ENCODE assay signal across 8 cellular contexts in genomic region chr3:171614318-171614967, GRCh38.
DNase-seq lines count a peak whose midpoint lies in the region; ATAC-seq and TF ChIP-seq lines count a peak whose summit lies in the region.

No MANE protein-coding gene starts in this region.

- no peak overlapping the region for H3K18ac ChIP-seq in mesendoderm (ENCODE audit: low read length)

- H3K4me1 ChIP-seq in mesendoderm (ENCODE audit: control insufficient read depth, low read depth, low read length): no peaks in the 10 kb centered on the region

- peak; percentile 75 for DNase-seq in D341Med (ENCODE audit: low spot score)
- no peak for DNase-seq in HFF-Myc (ENCODE audit: extremely low read depth, low read depth)
- DNase-seq in cardiac fibroblast (ENCODE audit: low read depth in 2 of 2): peak; percentile 24 to 62
- peak; percentile 67 for DNase-seq in mesendoderm
- no peak for DNase-seq in NCI-H446 (lab: John Stamatoyannopoulos, UW)
- no peak for DNase-seq in occipital lobe (lab: John Stamatoyannopoulos, UW)

- no peak overlapping the region for H4K5ac ChIP-seq in mesendoderm (ENCODE audit: low read length)

- no CpG with 5 or more reads among the region's 12 CpGs for WGBS in mesendoderm (ENCODE audit: extremely low coverage, insufficient coverage, low lambda C conversion rate)

- H3K23ac ChIP-seq in mesendoderm (ENCODE audit: low read length): no peak overlapping the region

- no peak overlapping the region for H4K8ac ChIP-seq in mesendoderm (ENCODE audit: low read depth, low read length)

- no peak overlapping the region for H3K27ac ChIP-seq in mesendoderm (ENCODE audit: low read depth, low read length)

- no peak overlapping the region for H3K56ac ChIP-seq in mesendoderm (ENCODE audit: low read length)

- ATAC-seq in esophagus mucosa (no peak), GM18868 (IDR thresholded peaks at IDR 0.05; ENCODE audit: unreplicated experiment) (no peak)

- no peak overlapping the region for H3K4ac ChIP-seq in mesendoderm (ENCODE audit: low read depth, low read length)

- H3K79me2 ChIP-seq in mesendoderm (ENCODE audit: control insufficient read depth, insufficient read depth, low read length): no peaks in the 10 kb centered on the region

- no peaks in the 10 kb centered on the region for H3K27me3 ChIP-seq in mesendoderm (ENCODE audit: insufficient read depth, low read length, poor library complexity)

- H3K9ac ChIP-seq in mesendoderm (ENCODE audit: low read length): no peak overlapping the region

- H3K4me3 ChIP-seq in HFF-Myc (replicated peaks; ENCODE audit: low read depth, low read length) (no peak overlapping the region), cardiac fibroblast (replicated peaks in 1 of 2; ENCODE audit: low read depth in 2 of 2, low read length in 2 of 2) (no peak overlapping the region), mesendoderm (ENCODE audit: low read length) (no peak overlapping the region)

- no peak overlapping the region for H2BK15ac ChIP-seq in mesendoderm (replicated peaks; ENCODE audit: low read depth)

- H3K36me3 ChIP-seq in mesendoderm (ENCODE audit: control insufficient read depth, insufficient read depth, low read length): no peaks in the 10 kb centered on the region

- TF ChIP-seq CTCF in HFF-Myc (IDR thresholded peaks at IDR 0.05; ENCODE audit: low read depth, low read length, missing control alignments): peak; percentile 73
- peak; percentile 73 for TF ChIP-seq CTCF in cardiac fibroblast (IDR thresholded peaks at IDR 0.05; ENCODE audit: low read depth, low read length)

- H2BK5ac ChIP-seq in mesendoderm (ENCODE audit: low read length): no peak overlapping the region

- H3K79me1 ChIP-seq in mesendoderm (ENCODE audit: low read length): no peaks in the 10 kb centered on the region

- H2BK120ac ChIP-seq in mesendoderm (ENCODE audit: low read depth, low read length): no peak overlapping the region

- H3K4me2 ChIP-seq in mesendoderm (ENCODE audit: low read length): no peak overlapping the region

- H2AK5ac ChIP-seq in mesendoderm (ENCODE audit: low read length): no peak overlapping the region

Comparison
In these comparisons a context has a peak if more than half of its experiments do, and no peak if none do; other contexts are left out.
1. DNase-seq: peak in D341Med (single experiment), cardiac fibroblast (2 of 2) and mesendoderm (single experiment); none in HFF-Myc (single experiment), NCI-H446 (0 of 2) and occipital lobe (single experiment).